ENCODE assay signal across 8 cellular contexts in the genomic region with DNA sequence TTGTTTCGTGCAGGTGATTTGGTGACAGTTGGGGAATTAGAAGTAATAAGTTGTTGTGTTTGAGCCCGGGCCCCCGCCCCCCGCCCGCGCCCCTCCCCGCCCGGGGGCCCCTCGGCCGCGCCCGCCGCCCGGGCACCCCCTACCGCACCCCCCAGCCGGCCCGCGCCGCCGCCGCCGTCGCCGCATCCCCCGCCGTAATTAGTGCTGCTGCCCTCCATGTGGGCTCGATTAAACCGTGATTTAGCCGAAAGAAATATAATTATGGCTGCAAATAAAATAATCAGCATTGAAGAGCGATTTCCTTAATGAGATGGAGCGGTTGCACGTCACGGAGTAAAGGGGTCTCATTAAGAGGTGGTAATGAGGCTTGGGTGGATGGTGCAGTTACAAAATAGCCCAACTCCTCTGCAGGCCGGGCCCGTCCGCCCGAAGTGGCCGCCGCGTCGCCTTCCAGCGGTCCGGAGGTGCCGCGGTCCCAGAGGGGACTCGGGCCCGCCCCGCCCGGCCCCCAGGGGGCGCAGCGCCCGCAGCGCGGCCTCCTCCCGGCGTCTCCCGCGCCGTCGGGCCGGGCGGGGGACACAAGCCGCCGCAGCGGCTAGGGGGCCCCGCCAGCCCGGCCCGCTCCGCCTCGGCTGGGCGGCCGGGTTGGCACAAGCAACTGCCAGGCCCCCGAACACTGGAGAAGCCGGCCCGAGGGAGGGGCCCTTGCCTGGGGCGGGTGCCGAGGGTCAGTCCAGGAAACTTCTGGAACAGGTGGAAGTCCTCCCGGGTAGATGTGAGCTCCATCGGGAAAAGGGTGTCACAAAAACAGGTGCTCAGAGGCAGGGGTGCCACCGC. TPM values are rescaled to one million over a fixed set of nuclear protein-coding genes. Genes with fewer than 3 reads are reported as not detected.
A peak's percentile ranks its signal among the peaks of the same experiment; 100 is the strongest.
DNase-seq lines count a peak whose midpoint lies in the region; ATAC-seq and TF ChIP-seq lines count a peak whose summit lies in the region.

No MANE protein-coding gene starts in this region.

- H3K27me3 Mint-ChIP-seq in activated T-cell treated with anti-CD3 and anti-CD28 coated beads, Interleukin-2, amount 50 U/mL, for 72 hours (ENCODE audit: low read depth) = peaks cover 94% of the 10 kb centered on the region

- ATAC-seq in activated T-cell treated with anti-CD3 and anti-CD28 coated beads, Interleukin-2, amount 50 U/mL, for 72 hours (replicated peaks in 1 of 2) = peak; percentile 91 to 93
- no peak for ATAC-seq in HG03457 (IDR thresholded peaks at IDR 0.05; ENCODE audit: unreplicated experiment)

- TF ChIP-seq CTCF in hepatocyte (IDR thresholded peaks at IDR 0.05; ENCODE audit: poor library complexity) = peak; percentile 43

- H3K79me2 ChIP-seq in hepatocyte = no peaks in the 10 kb centered on the region

- peaks cover 40% of the 10 kb centered on the region for H3K4me1 Mint-ChIP-seq in activated T-cell treated with anti-CD3 and anti-CD28 coated beads, Interleukin-2, amount 50 U/mL, for 72 hours (ENCODE audit: low read depth)

- H3K27ac Mint-ChIP-seq in activated T-cell treated with anti-CD3 and anti-CD28 coated beads, Interleukin-2, amount 50 U/mL, for 72 hours = no peak overlapping the region

- H3K36me3 Mint-ChIP-seq in activated T-cell treated with anti-CD3 and anti-CD28 coated beads, Interleukin-2, amount 50 U/mL, for 72 hours (ENCODE audit: insufficient read depth in 2 of 2) = peaks cover 0 to 2% of the 10 kb centered on the region in 2 donors

- H3K4me2 ChIP-seq in hepatocyte = peak overlapping the region; percentile 90

- H3K4me3 Mint-ChIP-seq in activated T-cell treated with anti-CD3 and anti-CD28 coated beads, Interleukin-2, amount 50 U/mL, for 72 hours = peak overlapping the region; percentile 65 to 78

- H2AFZ ChIP-seq in hepatocyte = peak overlapping the region; percentile 81

- H3K9me2 ChIP-seq in hepatocyte (replicated peaks; ENCODE audit: insufficient read depth) = no peaks in the 10 kb centered on the region

- peak; percentile 79 for DNase-seq in activated effector memory CD4-positive, alpha-beta T cell treated with anti-CD3 and anti-CD28 coated beads, Interleukin-2, amount 50 U/mL, for 16 hours
- no peak for DNase-seq in activated effector memory CD4-positive, alpha-beta T cell treated with Interleukin-2 at 50 U/mL for 16 hours
- DNase-seq in LoVo (ENCODE audit: low spot score) (peak; percentile 53), hepatocyte (ENCODE audit: low spot score) (peak; percentile 70), NCI-H146 (lab: John Stamatoyannopoulos, UW) (no peak)
- DNase-seq in activated T-cell treated with anti-CD3 and anti-CD28 coated beads, Interleukin-2, amount 50 U/mL, for 72 hours = peak; percentile 63 to 74
- peak; percentile 52 to 64 for DNase-seq in stimulated activated CD4-positive, alpha-beta T cell treated with anti-CD3 and anti-CD28 coated beads, Interleukin-2, amount 100 ng/mL, for 24 hours

- no peaks in the 10 kb centered on the region for H3K9me3 ChIP-seq in hepatocyte (ENCODE audit: low read depth)

- H3K4me1 ChIP-seq in hepatocyte (ENCODE audit: insufficient read depth) = peaks cover 9% of the 10 kb centered on the region

- no peaks in the 10 kb centered on the region for H3K9me3 Mint-ChIP-seq in activated T-cell treated with anti-CD3 and anti-CD28 coated beads, Interleukin-2, amount 50 U/mL, for 72 hours

- no peak overlapping the region for H3K4me3 ChIP-seq in hepatocyte

- H3K27ac ChIP-seq in hepatocyte = no peak overlapping the region

- H3K36me3 ChIP-seq in hepatocyte (replicated peaks; ENCODE audit: insufficient read depth, low read depth) = no peaks in the 10 kb centered on the region

- H3K27me3 ChIP-seq in hepatocyte = peaks cover 96% of the 10 kb centered on the region

- H4K20me1 ChIP-seq in hepatocyte (ENCODE audit: insufficient read depth, poor library complexity, severe bottlenecking) = no peaks in the 10 kb centered on the region

- whole genome bisulfite sequencing in hepatocyte (ENCODE audit: low lambda C conversion rate, missing lambda C conversion rate) = 2% methylated on average over 44 of the region's 80 CpGs

RNA-seq across cellular contexts. Expression of a gene that starts 6.9 kb away (rescaled TPM):
- total RNA-seq in activated T-cell treated with anti-CD3 and anti-CD28 coated beads, Interleukin-2, amount 50 U/mL, for 72 hours = under 1 TPM in 1 of 2 donors, not detected in 1; 0.19 TPM
- not detected in 2 replicates for total RNA-seq in hepatocyte
- polyA plus RNA-seq in hepatocyte = not detected in 2 replicates

Comparison
In these comparisons a context has a peak if more than half of its experiments do, and no peak if none do; other contexts are left out.
1. DNase-seq: peak in activated effector memory CD4-positive, alpha-beta T cell treated with anti-CD3 and anti-CD28 coated beads, Interleukin-2, amount 50 U/mL, for 16 hours (single experiment), LoVo (single experiment), activated T-cell treated with anti-CD3 and anti-CD28 coated beads, Interleukin-2, amount 50 U/mL, for 72 hours (2 of 2), hepatocyte (single experiment) and stimulated activated CD4-positive, alpha-beta T cell treated with anti-CD3 and anti-CD28 coated beads, Interleukin-2, amount 100 ng/mL, for 24 hours (2 of 2); none in activated effector memory CD4-positive, alpha-beta T cell treated with Interleukin-2 at 50 U/mL for 16 hours (single experiment) and NCI-H146 (single experiment).